Comparison of ENCODE assay signal across 26 cellular contexts in genomic region chr2:14706201-14706600, GRCh38.
"Had no signal": no experiment of that assay in that cellular context is flagged by ENCODE, and none has a peak within 500 bp of the region (broad histone marks: within the 10 kb centered on the region; RNA-seq: fewer than 3 reads in every experiment).

No MANE protein-coding gene starts in this region.

- H3K9me3 ChIP-seq: ovary, psoas muscle, right lobe of liver, sigmoid colon, stomach, suprapubic skin, testis, tibial artery, transverse colon, upper lobe of right lung, uterus had no signal

- H3K4me2 ChIP-seq: neural progenitor cell had no signal

- H3K79me2 ChIP-seq: parathyroid adenoma had no signal

- H2AFZ ChIP-seq: neural progenitor cell, parathyroid adenoma had no signal

- H3K4me1 ChIP-seq: neural progenitor cell, parathyroid adenoma, psoas muscle, right lobe of liver, sigmoid colon, stomach, suprapubic skin, testis, tibial artery, transverse colon, upper lobe of right lung, uterus had no signal

- H3K27ac ChIP-seq: neural progenitor cell, ovary, parathyroid adenoma, psoas muscle, right lobe of liver, sigmoid colon, stomach, suprapubic skin, testis, tibial artery, transverse colon, upper lobe of right lung, uterus had no signal

- H3K27me3 ChIP-seq: neural progenitor cell, ovary, right lobe of liver, sigmoid colon, stomach, suprapubic skin, testis, tibial artery, transverse colon, upper lobe of right lung, uterus had no signal

- ATAC-seq: natural killer cell; psoas muscle; right cardiac atrium; right lobe of liver; stimulated activated effector memory CD8-positive, alpha-beta T cell treated with anti-CD3 and anti-CD28 coated beads, Interleukin-12 subunit alpha, Interleukin-12 subunit beta, amount 100 ng/mL, for 72 hours; stimulated activated naive B cell treated with anti-CD40 and anti-IgM and Interleukin-4, amounts not matched to agents 10 μg/mL and 1 μg/mL and 100 μg/mL, for 72 hours; upper lobe of right lung had no signal

- H3K9ac ChIP-seq: neural progenitor cell, parathyroid adenoma had no signal

- H3K36me3 ChIP-seq: neural progenitor cell, ovary, right lobe of liver, sigmoid colon, stomach, suprapubic skin, tibial artery, transverse colon, upper lobe of right lung, uterus had no signal

- H3K4me3 ChIP-seq: neural progenitor cell, ovary, psoas muscle, right lobe of liver, sigmoid colon, stomach, suprapubic skin, testis, tibial artery, transverse colon, upper lobe of right lung, uterus had no signal

- DNase-seq: natural killer cell; occipital lobe; ovary; posterior cingulate gyrus; psoas muscle; right cardiac atrium; right lobe of liver; sigmoid colon; small intestine; stimulated activated CD4-positive, alpha-beta T cell treated with anti-CD3 and anti-CD28 coated beads, Interleukin-15, amount 100 ng/mL, for 24 hours; stimulated activated CD4-positive, alpha-beta T cell treated with anti-CD3 and anti-CD28 coated beads, Interleukin-2, amount 100 ng/mL, for 24 hours; stimulated activated CD4-positive, alpha-beta T cell treated with anti-CD3 and anti-CD28 coated beads, Interleukin-2, amount 100 ng/mL, for 48 hours; stimulated activated CD4-positive, alpha-beta T cell treated with anti-CD3 and anti-CD28 coated beads, Interleukin-4, amount 100 ng/mL, for 24 hours; stimulated activated naive B cell treated with anti-CD40 and anti-IgM and Interleukin-4, amounts not matched to agents 10 μg/mL and 1 μg/mL and 100 μg/mL, for 72 hours; stimulated activated naive CD4-positive, alpha-beta T cell treated with Interleukin-2 at 50 U/mL for 16 hours; stomach; substantia nigra; testis; tibial artery; transverse colon; upper lobe of right lung; uterus had no signal
